ENCODE assay signal across 29 cellular contexts in the genomic region with DNA sequence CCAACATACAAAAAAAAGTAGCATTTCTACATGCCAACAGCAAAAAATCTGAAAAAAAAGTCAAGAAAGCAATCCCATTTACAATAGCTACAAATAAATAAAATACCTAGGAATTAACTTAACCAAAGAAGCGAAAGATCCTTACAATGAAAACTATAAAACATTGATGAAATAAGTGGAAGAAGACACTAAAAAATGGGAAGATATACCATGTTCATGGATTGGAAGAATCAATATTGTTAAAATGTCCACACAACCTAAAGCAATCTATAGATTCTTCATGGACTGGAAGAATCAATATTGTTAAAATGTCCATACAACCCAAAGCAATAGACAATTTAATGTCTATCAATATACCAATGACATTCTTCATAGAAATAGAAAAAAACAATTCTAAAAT. TPM values are rescaled to one million over a fixed set of nuclear protein-coding genes. Genes with fewer than 3 reads are reported as not detected.
A peak's percentile ranks its signal among the peaks of the same experiment; 100 is the strongest.
DNase-seq lines count a peak whose midpoint lies in the region; TF ChIP-seq lines count a peak whose summit lies in the region.
"Had no signal": no experiment of that assay in that cellular context is flagged by ENCODE, and none has a peak within 500 bp of the region (broad histone marks: within the 10 kb centered on the region; RNA-seq: fewer than 3 reads in every experiment).

No MANE protein-coding gene starts in this region.

- CTCF ChIA-PET in HEK293 (lab: Yijun Ruan, JAX) = no interaction called here

- no peaks in the 10 kb centered on the region for H3K9me3 ChIP-seq in HEK293 (ENCODE audit: control insufficient read depth, insufficient read depth, low read depth, low read length)
- H3K9me3 ChIP-seq: BE2C had no signal

- no peaks in the 10 kb centered on the region for H3K27me3 Mint-ChIP-seq in endothelial cell (ENCODE audit: unreplicated experiment)
- H3K27me3 Mint-ChIP-seq: B cell; CD4-positive, alpha-beta T cell; CD8-positive, alpha-beta memory T cell had no signal

- no peak overlapping the region for H3K27ac Mint-ChIP-seq in endothelial cell (ENCODE audit: unreplicated experiment)
- H3K27ac Mint-ChIP-seq: B cell; CD14-positive monocyte; CD4-positive, alpha-beta memory T cell; CD4-positive, alpha-beta T cell; CD8-positive, alpha-beta memory T cell; CD8-positive, alpha-beta T cell had no signal

- H3K4me1 Mint-ChIP-seq in endothelial cell (ENCODE audit: unreplicated experiment) = peaks cover 12% of the 10 kb centered on the region
- H3K4me1 Mint-ChIP-seq: CD14-positive monocyte; CD4-positive, alpha-beta memory T cell had no signal

- no peak for DNase-seq in endothelial cell (ENCODE audit: low spot score)
- DNase-seq: 8988T; ACHN; AML-193; BE2C; C1 segment of cervical spinal cord; Caco-2; Calu3; CD4-positive, alpha-beta memory T cell; CD4-positive, alpha-beta T cell; CD4-positive, CD25-positive, alpha-beta regulatory T cell; CD8-positive, alpha-beta memory T cell; CD8-positive, alpha-beta T cell; COR-L47; DMS 273 treated with DMSO at 0.1 percent for 48 hours; DMS153; DMS53; DMS79; DMS79 treated with DMSO at 0.1 percent for 48 hours; DND-41; EL had no signal

- TF ChIP-seq CTCF in HEK293 (tag by site-specific recombination; IDR thresholded peaks at IDR 0.05) (no peak), endothelial cell (IDR thresholded peaks at IDR 0.05; ENCODE audit: unreplicated experiment) (no peak)

- H3K27ac ChIP-seq in HEK293 (ENCODE audit: extremely low read depth, low read depth, low read length) = no peak overlapping the region
- H3K27ac ChIP-seq: 22Rv1; A549; BLaER1; BLaER1 treated with 17β-estradiol and CSF1 and Interleukin-3, amounts not matched to agents 10 nM and 100 nM; C4-2B had no signal

- H3K36me3 Mint-ChIP-seq in endothelial cell (ENCODE audit: low read depth, unreplicated experiment) = peaks cover 20% of the 10 kb centered on the region

- no peaks in the 10 kb centered on the region for H3K36me3 ChIP-seq in HEK293 (ENCODE audit: control insufficient read depth in 2 of 2, insufficient read depth in 1 of 2, low read length in 2 of 2)
- H3K36me3 ChIP-seq: BE2C, BLaER1 had no signal

- H3K4me1 ChIP-seq in HEK293 (ENCODE audit: control insufficient read depth, insufficient read depth, low read length) = no peaks in the 10 kb centered on the region
- H3K4me1 ChIP-seq: BE2C, BLaER1, Caco-2 had no signal

- H3K4me3 Mint-ChIP-seq in endothelial cell (ENCODE audit: unreplicated experiment) = no peak overlapping the region
- H3K4me3 Mint-ChIP-seq: B cell; CD14-positive monocyte; CD4-positive, alpha-beta memory T cell; CD4-positive, alpha-beta T cell; CD4-positive, CD25-positive, alpha-beta regulatory T cell; CD8-positive, alpha-beta memory T cell; CD8-positive, alpha-beta T cell had no signal

- H3K4me3 ChIP-seq in HEK293 (ENCODE audit: low read depth, low read length) = no peak overlapping the region
- H3K4me3 ChIP-seq: A549; BLaER1; BLaER1 treated with 17β-estradiol and CSF1 and Interleukin-3, amounts not matched to agents 10 nM and 100 nM had no signal

- POLR2A ChIA-PET in HEK293 (lab: Yijun Ruan, JAX) = no interaction called here

- H3K9me3 Mint-ChIP-seq in endothelial cell (ENCODE audit: unreplicated experiment) = no peaks in the 10 kb centered on the region

TF ChIP-seq in HEK293, 187 proteins besides CTCF, POLR2A, EP300 and RAD21:
- TF ChIP-seq ZNF19 (tag by site-specific recombination; IDR thresholded peaks at IDR 0.05; ENCODE audit: low read depth) (no peak), ZNF248 (tag by site-specific recombination; IDR thresholded peaks at IDR 0.05) (peak; percentile 99)

RNA-seq across cellular contexts. Expression of a gene that starts 21.0 kb away (rescaled TPM):
- total RNA-seq in endothelial cell (ENCODE audit: unreplicated experiment) = 289 TPM

RNA-seq across cellular contexts. Expression of a gene that starts 21.8 kb away (rescaled TPM):
- total RNA-seq in endothelial cell (ENCODE audit: unreplicated experiment) = 111 TPM
